8 cellular contexts compared by ENCODE assay signal in the genomic region with DNA sequence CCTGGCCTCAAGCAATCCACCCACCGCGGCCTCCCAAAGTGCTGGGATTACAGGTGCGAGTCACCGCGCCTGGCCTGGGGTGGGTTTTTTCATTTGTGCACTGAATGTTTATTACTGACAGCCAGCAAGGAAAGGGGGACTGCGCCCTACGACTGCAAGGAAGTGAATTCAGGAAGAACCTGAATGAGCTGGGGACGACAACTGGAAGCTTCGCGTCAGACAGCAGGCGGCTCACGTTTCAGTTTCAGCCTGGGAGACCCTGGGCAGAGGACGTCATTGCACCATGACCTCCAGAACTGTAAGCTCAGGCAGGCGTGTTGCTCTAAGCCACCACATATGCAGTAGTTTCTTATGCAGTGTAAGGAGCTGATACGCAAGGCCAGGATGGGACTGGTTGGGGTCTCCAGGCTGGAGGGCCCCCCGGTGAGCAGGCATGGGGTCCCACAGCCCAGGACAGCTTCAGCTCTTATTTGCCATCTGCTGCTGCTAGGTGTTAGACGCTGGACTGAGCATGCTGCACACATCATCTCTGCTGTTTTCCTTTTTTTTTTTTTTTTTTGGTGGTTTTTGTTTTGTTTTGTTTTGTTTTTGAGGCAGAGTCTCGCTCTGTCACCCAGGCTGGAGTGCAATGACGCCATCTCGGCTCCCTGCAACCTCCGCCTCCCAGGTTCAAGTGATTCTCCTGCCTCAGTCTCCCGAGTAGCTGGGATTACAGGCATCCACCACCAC.
DNase-seq lines count a peak whose midpoint lies in the region; ATAC-seq and TF ChIP-seq lines count a peak whose summit lies in the region.
"Had no signal": no experiment of that assay in that cellular context is flagged by ENCODE, and none has a peak within 500 bp of the region (broad histone marks: within the 10 kb centered on the region; RNA-seq: fewer than 3 reads in every experiment).

No MANE protein-coding gene starts in this region.

- no peak for TF ChIP-seq POLR2A in suprapubic skin (IDR thresholded peaks at IDR 0.05)

- DNase-seq in amniotic epithelial cell (ENCODE audit: low read depth) (peak; percentile 40), left kidney (ENCODE audit: low read depth, low spot score) (peak; percentile 91), suprapubic skin (ENCODE audit: low spot score in 2 of 2) (no peak), NCI-H1436 (lab: John Stamatoyannopoulos, UW) (no peak)
- no peak for DNase-seq in activated CD8-positive, alpha-beta memory T cell treated with anti-CD3 and anti-CD28 coated beads, Interleukin-2, amount 50 U/mL, for 4 hours
- DNase-seq: NCI-H1417 treated with DMSO at 0.1 percent for 48 hours had no signal

- 83% methylated on average over 22 of the region's 22 CpGs for WGBS in HUES64
- 74% methylated on average over 20 of the region's 22 CpGs for WGBS in suprapubic skin

- no peaks in the 10 kb centered on the region for H3K27me3 ChIP-seq in HUES64 (ENCODE audit: insufficient read depth, low read length)
- H3K27me3 ChIP-seq in suprapubic skin, result no peaks in the 10 kb centered on the region

- H3K9me3 ChIP-seq in HUES64 (ENCODE audit: insufficient read depth, low read depth, low read length) (no peaks in the 10 kb centered on the region), suprapubic skin (no peaks in the 10 kb centered on the region)

- H3K9ac ChIP-seq in HUES64 (ENCODE audit: low read depth, low read length), result peak overlapping the region; percentile 34; the same call in 1 of the 2 replicates

- no peak for ATAC-seq in GM21423 (IDR thresholded peaks at IDR 0.05; ENCODE audit: unreplicated experiment)

- H3K4me1 ChIP-seq in HUES64 (ENCODE audit: insufficient read depth, low read length) (peaks cover 22% of the 10 kb centered on the region), suprapubic skin (peaks cover 63% of the 10 kb centered on the region)

- H3K27ac ChIP-seq in HUES64 (ENCODE audit: low read depth, low read length), result peak overlapping the region; percentile 63; the same call in 1 of the 2 replicates
- H3K27ac ChIP-seq in suprapubic skin, result peak overlapping the region; percentile 94

- H3K36me3 ChIP-seq in HUES64 (ENCODE audit: insufficient read depth, low read length), result no peaks in the 10 kb centered on the region
- no peaks in the 10 kb centered on the region for H3K36me3 ChIP-seq in suprapubic skin

- TF ChIP-seq EP300 in suprapubic skin (IDR thresholded peaks at IDR 0.05), result no peak

- H3K4me3 ChIP-seq in HUES64 (ENCODE audit: low read length) (no peak overlapping the region), suprapubic skin (peak overlapping the region; percentile 39)

- no peak for TF ChIP-seq CTCF in suprapubic skin (IDR thresholded peaks at IDR 0.05)

Comparison
In these comparisons a context has a peak if more than half of its experiments do, and no peak if none do; other contexts are left out.
1. DNase-seq: peak in amniotic epithelial cell (single experiment) and left kidney (single experiment); none in suprapubic skin (0 of 2), activated CD8-positive, alpha-beta memory T cell treated with anti-CD3 and anti-CD28 coated beads, Interleukin-2, amount 50 U/mL, for 4 hours (single experiment) and NCI-H1436 (single experiment).